Comparison of ENCODE assay signal across 9 cellular contexts in the genomic region with DNA sequence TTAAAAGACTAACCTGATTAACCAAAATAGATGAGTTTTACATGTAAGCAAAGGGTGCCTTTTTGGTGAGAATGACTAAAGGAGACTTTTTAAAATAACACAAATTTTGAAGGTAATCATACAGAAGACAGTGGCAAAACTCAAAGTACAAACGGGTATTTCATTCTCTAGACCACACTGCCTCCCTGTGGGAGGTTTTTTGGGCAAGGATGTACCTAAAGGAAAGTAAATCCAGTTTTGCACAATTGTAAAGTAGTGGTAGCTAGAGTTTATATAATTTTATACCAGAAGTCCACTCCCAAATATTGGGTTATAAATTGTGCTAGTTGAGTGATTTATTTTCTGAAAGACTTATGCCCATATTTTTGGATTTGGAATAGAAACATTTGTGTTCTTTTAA.
DNase-seq lines count a peak whose midpoint lies in the region; ATAC-seq, FAIRE-seq and TF ChIP-seq lines count a peak whose summit lies in the region.
"Had no signal": no experiment of that assay in that cellular context is flagged by ENCODE, and none has a peak within 500 bp of the region (broad histone marks: within the 10 kb centered on the region; RNA-seq: fewer than 3 reads in every experiment).

No MANE protein-coding gene starts in this region.

- TF ChIP-seq EP300 in A549 (IDR thresholded peaks at IDR 0.05): no peak

- H2AFZ ChIP-seq in GM23338: no peak overlapping the region

- peak in 1 of 2 experiments; percentile 8 for DNase-seq in A549 (ENCODE audit: low read depth in 1 of 2, low spot score in 1 of 2)
- DNase-seq in GM23338 (ENCODE audit: low spot score): peak; percentile 64
- peak; percentile 38 for DNase-seq in iPS-NIHi11 (ENCODE audit: low spot score)
- DNase-seq in central memory CD4-positive, alpha-beta T cell: no peak
- DNase-seq in small intestine: no peak
- no peak for DNase-seq in UCSD-AML1 (lab: John Stamatoyannopoulos, UW; ENCODE audit: unreplicated experiment)

- 0% methylated on average over 1 of the region's 1 CpG for WGBS in A549 (ENCODE audit: missing lambda C conversion rate)
- 10 to 38% (median 20%) methylated on average over 1 of the region's 1 CpG for WGBS in small intestine, 3 donors

- no peak for TF ChIP-seq POLR2A in A549 (IDR thresholded peaks at IDR 0.05; ENCODE audit: low read length)

- FAIRE-seq in A549 (lab: Jason Lieb, UNC): no peak
- no peak for FAIRE-seq in small intestine (lab: Jason Lieb, UNC)

- TF ChIP-seq CTCF in A549 (IDR thresholded peaks at IDR 0.05): peak; percentile 16; the same call in 1 of the 3 replicates
- TF ChIP-seq CTCF in GM23338 (conservative IDR thresholded peaks at IDR 0.05; ENCODE audit: low read depth in 2 of 2): peak; percentile 77 to 79

- no peaks in the 10 kb centered on the region for H3K4me1 ChIP-seq in A549
- H3K4me1 ChIP-seq in GM23338 (ENCODE audit: insufficient read depth): no peaks in the 10 kb centered on the region
- H3K4me1 ChIP-seq in small intestine (ENCODE audit: control insufficient read depth in 2 of 2, insufficient read depth in 1 of 2, low read depth in 1 of 2, low read length in 1 of 2): no peaks in the 10 kb centered on the region
- H3K4me1 ChIP-seq: SJSA1 had no signal

- H3K27me3 ChIP-seq in GM23338 (ENCODE audit: insufficient read depth) (no peaks in the 10 kb centered on the region), small intestine (ENCODE audit: control insufficient read depth in 2 of 2, insufficient read depth in 2 of 2, low read length in 2 of 2) (no peaks in the 10 kb centered on the region)
- H3K27me3 ChIP-seq: SJSA1 had no signal

- no peaks in the 10 kb centered on the region for H3K79me2 ChIP-seq in GM23338 (replicated peaks; ENCODE audit: insufficient read depth)

- peaks cover 30% of the 10 kb centered on the region for H3K9me3 Mint-ChIP-seq in GM23338

- H3K9me2 ChIP-seq in GM23338 (ENCODE audit: insufficient read depth): no peaks in the 10 kb centered on the region

- H3K4me3 ChIP-seq in A549 (no peak overlapping the region), GM23338 (no peak overlapping the region), small intestine (ENCODE audit: low read depth in 1 of 2, low read length in 2 of 2) (no peak overlapping the region)
- H3K4me3 ChIP-seq: SJSA1 had no signal

- no peak overlapping the region for H3K4me2 ChIP-seq in A549
- no peak overlapping the region for H3K4me2 ChIP-seq in GM23338

- no peaks in the 10 kb centered on the region for H3K4me1 Mint-ChIP-seq in GM23338

- ATAC-seq in A549: no peak
- ATAC-seq in GM23338: peak; percentile 45; the same call in 2 of the 3 replicates
- peak; percentile 91 for ATAC-seq in SK-N-SH treated with all-trans-retinoic acid at 6 μM for 48 hours
- ATAC-seq in HG03135 (IDR thresholded peaks at IDR 0.05; ENCODE audit: unreplicated experiment): no peak

- CTCF ChIA-PET in A549 (lab: Yijun Ruan, JAX): no interaction called here

- H3K9me3 ChIP-seq in A549 (no peaks in the 10 kb centered on the region), small intestine (ENCODE audit: control insufficient read depth, low read depth) (no peaks in the 10 kb centered on the region)
- H3K9me3 ChIP-seq: SJSA1 had no signal

- peaks cover 1% of the 10 kb centered on the region for H3K27me3 Mint-ChIP-seq in GM23338 (ENCODE audit: insufficient read depth, low read depth, poor library complexity)

- no peaks in the 10 kb centered on the region for H4K20me1 ChIP-seq in GM23338 (replicated peaks; ENCODE audit: insufficient read depth)

- POLR2A ChIA-PET in A549 (lab: Yijun Ruan, JAX): no interaction called here

- H3K36me3 ChIP-seq in GM23338 (ENCODE audit: insufficient read depth): no peaks in the 10 kb centered on the region
- H3K36me3 ChIP-seq in small intestine (ENCODE audit: control insufficient read depth in 2 of 2, insufficient read depth in 2 of 2, low read length in 2 of 2): no peaks in the 10 kb centered on the region
- H3K36me3 ChIP-seq: SJSA1 had no signal

- no peak overlapping the region for H3K4me3 Mint-ChIP-seq in GM23338

- no peak overlapping the region for H3K27ac Mint-ChIP-seq in GM23338

- no peaks in the 10 kb centered on the region for H3F3A ChIP-seq in GM23338 (replicated peaks; ENCODE audit: low read depth)

- peaks cover 26% of the 10 kb centered on the region for H3K36me3 Mint-ChIP-seq in GM23338 (ENCODE audit: low read depth)

- peak; percentile 14 to 24; a peak in 1 of 5 replicates for TF ChIP-seq RAD21 in A549 (conservative IDR thresholded peaks at IDR 0.05 in 1 of 2, IDR thresholded peaks at IDR 0.05 in 1 of 2)

- no peak overlapping the region for H3K27ac ChIP-seq in A549
- no peak overlapping the region for H3K27ac ChIP-seq in GM23338 (ENCODE audit: low read depth)
- no peak overlapping the region for H3K27ac ChIP-seq in small intestine (ENCODE audit: low read depth in 1 of 2, low read length in 1 of 2)
- H3K27ac ChIP-seq: SJSA1 had no signal

TF ChIP-seq in A549, 52 proteins besides CTCF, POLR2A, EP300 and RAD21 (continues in another document):
- TF ChIP-seq MYC (IDR thresholded peaks at IDR 0.05; ENCODE audit: borderline replicate concordance, low read length): no peak
- TF ChIP-seq, protein P1, sequence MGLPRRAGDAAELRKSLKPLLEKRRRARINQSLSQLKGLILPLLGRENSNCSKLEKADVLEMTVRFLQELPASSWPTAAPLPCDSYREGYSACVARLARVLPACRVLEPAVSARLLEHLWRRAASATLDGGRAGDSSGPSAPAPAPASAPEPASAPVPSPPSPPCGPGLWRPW (IDR thresholded peaks at IDR 0.05): no peak
- TF ChIP-seq FOSL2 (IDR thresholded peaks at IDR 0.05): no peak
- TF ChIP-seq FOSL2 (CRISPR knock-in tag; IDR thresholded peaks at IDR 0.05): no peak
- no peak for TF ChIP-seq HOXB5 (CRISPR knock-in tag; IDR thresholded peaks at IDR 0.05)
- TF ChIP-seq CEBPB (IDR thresholded peaks at IDR 0.05): no peak
- TF ChIP-seq, protein P2, sequence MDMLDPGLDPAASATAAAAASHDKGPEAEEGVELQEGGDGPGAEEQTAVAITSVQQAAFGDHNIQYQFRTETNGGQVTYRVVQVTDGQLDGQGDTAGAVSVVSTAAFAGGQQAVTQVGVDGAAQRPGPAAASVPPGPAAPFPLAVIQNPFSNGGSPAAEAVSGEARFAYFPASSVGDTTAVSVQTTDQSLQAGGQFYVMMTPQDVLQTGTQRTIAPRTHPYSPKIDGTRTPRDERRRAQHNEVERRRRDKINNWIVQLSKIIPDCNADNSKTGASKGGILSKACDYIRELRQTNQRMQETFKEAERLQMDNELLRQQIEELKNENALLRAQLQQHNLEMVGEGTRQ (IDR thresholded peaks at IDR 0.05): no peak
- TF ChIP-seq FOXS1 (CRISPR knock-in tag; IDR thresholded peaks at IDR 0.05): no peak
- no peak for TF ChIP-seq HOXA7 (CRISPR knock-in tag; IDR thresholded peaks at IDR 0.05)
- no peak for TF ChIP-seq POLR2AphosphoS2 (conservative IDR thresholded peaks at IDR 0.05; ENCODE audit: low read length)
- TF ChIP-seq MAZ (IDR thresholded peaks at IDR 0.05; ENCODE audit: borderline replicate concordance, low read depth, low read length): no peak

TF ChIP-seq in GM23338, 12 proteins besides CTCF, POLR2A, EP300 and RAD21 (continues in another document):
- TF ChIP-seq STAT1 (IDR thresholded peaks at IDR 0.05; ENCODE audit: unreplicated experiment): no peak
- TF ChIP-seq JUNB (IDR thresholded peaks at IDR 0.05; ENCODE audit: unreplicated experiment): no peak

TF ChIP-seq in SK-N-SH treated with all-trans-retinoic acid at 6 μM for 48 hours, 23 proteins besides CTCF, POLR2A, EP300 and RAD21:
- TF ChIP-seq GLIS3 (CRISPR knock-in tag; IDR thresholded peaks at IDR 0.05): no peak
TF ChIP-seq in SK-N-SH treated with all-trans-retinoic acid at 6 μM for 48 hours: peak in this region for 0.

Comparison
In these comparisons a context has a peak if more than half of its experiments do, and no peak if none do; other contexts are left out.
1. ATAC-seq: peak in GM23338 (single experiment) and SK-N-SH treated with all-trans-retinoic acid at 6 μM for 48 hours (single experiment); none in A549 (0 of 2) and HG03135 (single experiment).
2. DNase-seq: peak in GM23338 (single experiment) and iPS-NIHi11 (single experiment); none in central memory CD4-positive, alpha-beta T cell (single experiment), small intestine (single experiment) and UCSD-AML1 (single experiment).